Comparison of ENCODE assay signal across 16 cellular contexts in genomic region chr1:198837276-198838021, GRCh38.
DNase-seq lines count a peak whose midpoint lies in the region; ATAC-seq and TF ChIP-seq lines count a peak whose summit lies in the region.
"Had no signal": no experiment of that assay in that cellular context is flagged by ENCODE, and none has a peak within 500 bp of the region (broad histone marks: within the 10 kb centered on the region; RNA-seq: fewer than 3 reads in every experiment).

No MANE protein-coding gene starts in this region.

- peaks cover 3% of the 10 kb centered on the region for H3K4me1 Mint-ChIP-seq in memory B cell
- H3K4me1 Mint-ChIP-seq in CD4-positive, alpha-beta T cell (ENCODE audit: low read depth), result no peaks in the 10 kb centered on the region
- no peaks in the 10 kb centered on the region for H3K4me1 Mint-ChIP-seq in activated CD4-positive, alpha-beta T cell treated with anti-CD3 and anti-CD28 coated beads, Interleukin-2, amount 10 ng/mL, durations not matched to agents 7 days and 5 days
- H3K4me1 Mint-ChIP-seq in effector memory CD8-positive, alpha-beta T cell (ENCODE audit: low read depth in 2 of 2), result no peaks in the 10 kb centered on the region
- H3K4me1 Mint-ChIP-seq: activated T-helper 17 cell treated with anti-CD3 and anti-CD28 coated beads, Interleukin-2, amount 50 U/mL, for 72 hours; CD4-positive, CD25-positive, alpha-beta regulatory T cell had no signal

- POLR2A ChIA-PET in CD4-positive, alpha-beta T cell (lab: Charles Lee), result no interaction called here
- POLR2A ChIA-PET in activated CD4-positive, alpha-beta T cell treated with anti-CD3 and anti-CD28 coated beads, Interleukin-2, amount 10 ng/mL, durations not matched to agents 7 days and 5 days (lab: Charles Lee), result no interaction called here

- TF ChIP-seq CTCF in RWPE2 (IDR thresholded peaks at IDR 0.05; ENCODE audit: poor library complexity, severe bottlenecking), result no peak
- no peak for TF ChIP-seq CTCF in CD4-positive, alpha-beta T cell (IDR thresholded peaks at IDR 0.05)

- no peaks in the 10 kb centered on the region for H3K9me3 Mint-ChIP-seq in memory B cell
- no peaks in the 10 kb centered on the region for H3K9me3 Mint-ChIP-seq in CD4-positive, alpha-beta T cell
- peaks cover 5% of the 10 kb centered on the region for H3K9me3 Mint-ChIP-seq in activated CD4-positive, alpha-beta T cell treated with anti-CD3 and anti-CD28 coated beads, Interleukin-2, amount 10 ng/mL, durations not matched to agents 7 days and 5 days
- H3K9me3 Mint-ChIP-seq in effector memory CD8-positive, alpha-beta T cell, result no peaks in the 10 kb centered on the region
- H3K9me3 Mint-ChIP-seq: stimulated activated naive CD8-positive, alpha-beta T cell treated with anti-CD3 and anti-CD28 coated beads, Interleukin-15, Interleukin-2, amounts not matched to agents 100 ng/mL and 50 ng/mL, for 24 hours had no signal

- CTCF ChIA-PET in CD4-positive, alpha-beta T cell (lab: Charles Lee), result no interaction called here
- CTCF ChIA-PET in activated CD4-positive, alpha-beta T cell treated with anti-CD3 and anti-CD28 coated beads, Interleukin-2, amount 10 ng/mL, durations not matched to agents 7 days and 5 days (lab: Charles Lee), result interaction anchor here (1.7 to 2.6 kb wide), 2 partner anchors 12 kb away, joined by 5 to 7 read pairs; no protein-coding TSS in a partner anchor

- H3K36me3 ChIP-seq in HAP-1 (replicated peaks) (no peaks in the 10 kb centered on the region), RWPE2 (ENCODE audit: low read depth) (no peaks in the 10 kb centered on the region)
- H3K36me3 ChIP-seq: ovary had no signal

- H3K9me3 ChIP-seq in HAP-1 (no peaks in the 10 kb centered on the region), RWPE2 (ENCODE audit: severe bottlenecking) (no peaks in the 10 kb centered on the region)
- H3K9me3 ChIP-seq in CD4-positive, alpha-beta T cell (ENCODE audit: control insufficient read depth, low read length), result no peaks in the 10 kb centered on the region
- H3K9me3 ChIP-seq: ovary had no signal

- no peak overlapping the region for H3K27ac ChIP-seq in RWPE2 (ENCODE audit: poor library complexity, severe bottlenecking)
- no peak overlapping the region for H3K27ac ChIP-seq in CD4-positive, alpha-beta T cell (ENCODE audit: low read depth, low read length)
- H3K27ac ChIP-seq: ovary had no signal

- H3K36me3 Mint-ChIP-seq in memory B cell, result no peaks in the 10 kb centered on the region
- no peaks in the 10 kb centered on the region for H3K36me3 Mint-ChIP-seq in CD4-positive, alpha-beta T cell (ENCODE audit: low read depth)
- H3K36me3 Mint-ChIP-seq in activated CD4-positive, alpha-beta T cell treated with anti-CD3 and anti-CD28 coated beads, Interleukin-2, amount 10 ng/mL, durations not matched to agents 7 days and 5 days (ENCODE audit: low read depth), result peaks cover 14% of the 10 kb centered on the region
- no peaks in the 10 kb centered on the region for H3K36me3 Mint-ChIP-seq in effector memory CD8-positive, alpha-beta T cell (ENCODE audit: insufficient read depth)

- H3K4me1 ChIP-seq in HAP-1 (peaks cover 8% of the 10 kb centered on the region), RWPE2 (ENCODE audit: insufficient read depth, poor library complexity, severe bottlenecking) (peaks cover 14% of the 10 kb centered on the region)

- no peak overlapping the region for H3K4me3 Mint-ChIP-seq in memory B cell
- H3K4me3 Mint-ChIP-seq in CD4-positive, alpha-beta T cell, result no peak overlapping the region
- H3K4me3 Mint-ChIP-seq in activated CD4-positive, alpha-beta T cell treated with anti-CD3 and anti-CD28 coated beads, Interleukin-2, amount 10 ng/mL, durations not matched to agents 7 days and 5 days, result no peak overlapping the region
- H3K4me3 Mint-ChIP-seq in effector memory CD8-positive, alpha-beta T cell, result no peak overlapping the region
- H3K4me3 Mint-ChIP-seq: activated CD8-positive, alpha-beta T cell treated with anti-CD3 and anti-CD28 coated beads for 36 hours; activated T-helper 17 cell treated with anti-CD3 and anti-CD28 coated beads, Interleukin-2, amount 50 U/mL, for 72 hours; CD4-positive, CD25-positive, alpha-beta regulatory T cell; stimulated activated naive CD8-positive, alpha-beta T cell treated with anti-CD3 and anti-CD28 coated beads, Interleukin-15, Interleukin-2, amounts not matched to agents 100 ng/mL and 50 ng/mL, for 24 hours had no signal

- H3K27me3 Mint-ChIP-seq in memory B cell, result peaks cover 5% of the 10 kb centered on the region
- no peaks in the 10 kb centered on the region for H3K27me3 Mint-ChIP-seq in CD4-positive, alpha-beta T cell
- H3K27me3 Mint-ChIP-seq in activated CD4-positive, alpha-beta T cell treated with anti-CD3 and anti-CD28 coated beads, Interleukin-2, amount 10 ng/mL, durations not matched to agents 7 days and 5 days, result no peaks in the 10 kb centered on the region
- peaks cover 0 to 6% of the 10 kb centered on the region in 2 donors for H3K27me3 Mint-ChIP-seq in effector memory CD8-positive, alpha-beta T cell
- H3K27me3 Mint-ChIP-seq: activated CD8-positive, alpha-beta T cell treated with anti-CD3 and anti-CD28 coated beads for 36 hours; activated T-helper 17 cell treated with anti-CD3 and anti-CD28 coated beads, Interleukin-2, amount 50 U/mL, for 72 hours; CD4-positive, CD25-positive, alpha-beta regulatory T cell had no signal

- DNase-seq in HAP-1 (ENCODE audit: low spot score in 2 of 2) (peak; percentile 40 to 48), LoVo (ENCODE audit: low spot score) (peak; percentile 47), RWPE2 (ENCODE audit: low spot score) (no peak), memory B cell (ENCODE audit: low spot score in 2 of 2) (no peak)
- DNase-seq in CD4-positive, alpha-beta T cell, result no peak
- no peak for DNase-seq in activated CD4-positive, alpha-beta T cell treated with anti-CD3 and anti-CD28 coated beads, Interleukin-2, amount 10 ng/mL, durations not matched to agents 7 days and 5 days
- DNase-seq in effector memory CD8-positive, alpha-beta T cell, result no peak
- DNase-seq: activated CD8-positive, alpha-beta T cell treated with anti-CD3 and anti-CD28 coated beads for 36 hours; NCI-H345; ovary; Right ventricle myocardium superior; small intestine; T1000 had no signal

- intact Hi-C loops in CD4-positive, alpha-beta T cell (cut with DNase I, micrococcal nuclease), result no loop called here

- H3K27ac Mint-ChIP-seq in memory B cell, result no peak overlapping the region
- no peak overlapping the region for H3K27ac Mint-ChIP-seq in CD4-positive, alpha-beta T cell
- no peak overlapping the region for H3K27ac Mint-ChIP-seq in activated CD4-positive, alpha-beta T cell treated with anti-CD3 and anti-CD28 coated beads, Interleukin-2, amount 10 ng/mL, durations not matched to agents 7 days and 5 days
- H3K27ac Mint-ChIP-seq in effector memory CD8-positive, alpha-beta T cell, result no peak overlapping the region
- H3K27ac Mint-ChIP-seq: activated CD8-positive, alpha-beta T cell treated with anti-CD3 and anti-CD28 coated beads for 36 hours; activated T-helper 17 cell treated with anti-CD3 and anti-CD28 coated beads, Interleukin-2, amount 50 U/mL, for 72 hours; CD4-positive, CD25-positive, alpha-beta regulatory T cell; stimulated activated naive CD8-positive, alpha-beta T cell treated with anti-CD3 and anti-CD28 coated beads, Interleukin-15, Interleukin-2, amounts not matched to agents 100 ng/mL and 50 ng/mL, for 24 hours had no signal

- peak; percentile 72 for ATAC-seq in RWPE2 (ENCODE audit: low read depth)
- peak; percentile 27 for ATAC-seq in memory B cell (ENCODE audit: low read depth)
- ATAC-seq in CD4-positive, alpha-beta T cell (ENCODE audit: poor library complexity), result no peak
- ATAC-seq in effector memory CD8-positive, alpha-beta T cell (replicated peaks), result no peak
- ATAC-seq: activated CD8-positive, alpha-beta T cell treated with anti-CD3 and anti-CD28 coated beads for 36 hours; activated T-helper 17 cell treated with anti-CD3 and anti-CD28 coated beads, Interleukin-2, amount 50 U/mL, for 72 hours had no signal

- in situ Hi-C loops in HAP-1 (cut with MboI; ENCODE audit: low sequenced_read_pairs), result no loop called here

- H3K27me3 ChIP-seq in HAP-1 (ENCODE audit: low read depth) (no peaks in the 10 kb centered on the region), RWPE2 (ENCODE audit: insufficient read depth, poor library complexity, severe bottlenecking) (no peaks in the 10 kb centered on the region)
- H3K27me3 ChIP-seq in CD4-positive, alpha-beta T cell (ENCODE audit: control insufficient read depth, insufficient read depth, low read length), result no peaks in the 10 kb centered on the region
- H3K27me3 ChIP-seq: ovary had no signal

- H3K4me3 ChIP-seq in HAP-1 (no peak overlapping the region), RWPE2 (ENCODE audit: severe bottlenecking) (no peak overlapping the region)
- H3K4me3 ChIP-seq: ovary had no signal

Comparison
In these comparisons a context has a peak if more than half of its experiments do, and no peak if none do; other contexts are left out.
1. DNase-seq: peak in HAP-1 (2 of 2) and LoVo (single experiment); none in RWPE2 (single experiment), memory B cell (0 of 2), CD4-positive, alpha-beta T cell (0 of 10), activated CD4-positive, alpha-beta T cell treated with anti-CD3 and anti-CD28 coated beads, Interleukin-2, amount 10 ng/mL, durations not matched to agents 7 days and 5 days (single experiment) and effector memory CD8-positive, alpha-beta T cell (0 of 3).
2. ATAC-seq: peak in RWPE2 (single experiment) and memory B cell (single experiment); none in CD4-positive, alpha-beta T cell (single experiment) and effector memory CD8-positive, alpha-beta T cell (single experiment).